In genomic region chr19:4278926-4279529, GRCh38 we compare ENCODE assay signal across 10 cellular contexts. TPM values are rescaled to one million over a fixed set of nuclear protein-coding genes. Genes with fewer than 3 reads are reported as not detected.
DNase-seq lines count a peak whose midpoint lies in the region; ATAC-seq, FAIRE-seq and TF ChIP-seq lines count a peak whose summit lies in the region.
"Had no signal": no experiment of that assay in that cellular context is flagged by ENCODE, and none has a peak within 500 bp of the region (broad histone marks: within the 10 kb centered on the region; RNA-seq: fewer than 3 reads in every experiment).

SHD (plus strand) TSS chr19:4279266; CDS start chr19:4280064, 798 bp downstream.

- intact Hi-C loops in kidney (cut with DNase I), result no loop called here

- H3K4me1 Mint-ChIP-seq in activated naive CD8-positive, alpha-beta T cell (ENCODE audit: low read depth), result peaks cover 7% of the 10 kb centered on the region
- peaks cover 5% of the 10 kb centered on the region for H3K4me1 Mint-ChIP-seq in activated naive CD8-positive, alpha-beta T cell treated with anti-CD3 and anti-CD28 coated beads, Interleukin-2, amount 50 U/mL, for 24 hours
- H3K4me1 Mint-ChIP-seq in chondrocyte (ENCODE audit: low read depth), result peaks cover 6% of the 10 kb centered on the region

- DNase-seq in activated naive CD8-positive, alpha-beta T cell treated with anti-CD3 and anti-CD28 coated beads, Interleukin-2, amount 50 U/mL, for 24 hours, result no peak
- DNase-seq in chondrocyte (ENCODE audit: low spot score), result no peak
- DNase-seq in mesendoderm, result peak; percentile 33
- no peak for DNase-seq in kidney
- DNase-seq: KG1 had no signal

- H3K18ac ChIP-seq in mesendoderm (ENCODE audit: low read length), result peak within 1 kb of the TSS; percentile 47

- TF ChIP-seq CTCF in chondrocyte (IDR thresholded peaks at IDR 0.05) (no peak), kidney (IDR thresholded peaks at IDR 0.05; ENCODE audit: borderline replicate concordance, extremely low read depth, insufficient read depth) (no peak)

- no peaks in the 10 kb centered on the region for H3K36me3 Mint-ChIP-seq in activated naive CD8-positive, alpha-beta T cell
- no peaks in the 10 kb centered on the region for H3K36me3 Mint-ChIP-seq in activated naive CD8-positive, alpha-beta T cell treated with anti-CD3 and anti-CD28 coated beads, Interleukin-2, amount 50 U/mL, for 24 hours (ENCODE audit: low read depth)
- no peaks in the 10 kb centered on the region for H3K36me3 Mint-ChIP-seq in chondrocyte (ENCODE audit: low read depth)

- H3K27ac ChIP-seq in mesendoderm (ENCODE audit: low read depth, low read length), result no peak within 1 kb of the TSS
- no peak within 1 kb of the TSS for H3K27ac ChIP-seq in thymus (ENCODE audit: low read depth)
- no peak within 1 kb of the TSS for H3K27ac ChIP-seq in kidney (ENCODE audit: low read depth in 2 of 2, low read length in 2 of 2)

- no peaks in the 10 kb centered on the region for H3K79me1 ChIP-seq in mesendoderm (ENCODE audit: low read length)

- H3K27me3 ChIP-seq in mesendoderm (ENCODE audit: insufficient read depth, low read length, poor library complexity) (peaks cover 8% of the 10 kb centered on the region), thymus (ENCODE audit: control insufficient read depth, insufficient read depth) (peaks cover 37% of the 10 kb centered on the region)

- H2AK5ac ChIP-seq in mesendoderm (ENCODE audit: low read length), result no peak within 1 kb of the TSS

- no peaks in the 10 kb centered on the region for H3K9me3 Mint-ChIP-seq in activated naive CD8-positive, alpha-beta T cell (ENCODE audit: low read depth)
- no peaks in the 10 kb centered on the region for H3K9me3 Mint-ChIP-seq in activated naive CD8-positive, alpha-beta T cell treated with anti-CD3 and anti-CD28 coated beads, Interleukin-2, amount 50 U/mL, for 24 hours
- no peaks in the 10 kb centered on the region for H3K9me3 Mint-ChIP-seq in chondrocyte (ENCODE audit: low read depth)

- no peak within 1 kb of the TSS for H4K8ac ChIP-seq in mesendoderm (ENCODE audit: low read depth, low read length)

- peak within 1 kb of the TSS; percentile 72 for H3K56ac ChIP-seq in mesendoderm (ENCODE audit: low read length)

- H3K36me3 ChIP-seq in mesendoderm (ENCODE audit: control insufficient read depth, insufficient read depth, low read length), result no peaks in the 10 kb centered on the region
- H3K36me3 ChIP-seq in thymus (ENCODE audit: control insufficient read depth, insufficient read depth), result no peaks in the 10 kb centered on the region
- no peaks in the 10 kb centered on the region for H3K36me3 ChIP-seq in kidney (ENCODE audit: control insufficient read depth in 1 of 2, insufficient read depth in 2 of 2, low read length in 2 of 2)

- no peak within 1 kb of the TSS for H3K23ac ChIP-seq in mesendoderm (ENCODE audit: low read length)

- peak within 1 kb of the TSS; percentile 45 for H3K9ac ChIP-seq in mesendoderm (ENCODE audit: low read length)
- H3K9ac ChIP-seq in kidney (ENCODE audit: low read length in 2 of 2), result no peak within 1 kb of the TSS

- ATAC-seq in activated naive CD8-positive, alpha-beta T cell treated with anti-CD3 and anti-CD28 coated beads, Interleukin-2, amount 50 U/mL, for 24 hours, result no peak
- ATAC-seq in HG03045 (IDR thresholded peaks at IDR 0.05; ENCODE audit: unreplicated experiment) (no peak), GM18870 (IDR thresholded peaks at IDR 0.05; ENCODE audit: unreplicated experiment) (no peak)

- no peak for FAIRE-seq in kidney (lab: Jason Lieb, UNC)

- no peak within 1 kb of the TSS for H3K4ac ChIP-seq in mesendoderm (ENCODE audit: low read depth, low read length)

- no peaks in the 10 kb centered on the region for H3K79me2 ChIP-seq in mesendoderm (ENCODE audit: control insufficient read depth, insufficient read depth, low read length)

- no peaks in the 10 kb centered on the region for H3K4me1 ChIP-seq in mesendoderm (ENCODE audit: control insufficient read depth, low read depth, low read length)
- H3K4me1 ChIP-seq in thymus (ENCODE audit: control insufficient read depth, insufficient read depth, low read length), result peaks cover 3% of the 10 kb centered on the region
- no peaks in the 10 kb centered on the region for H3K4me1 ChIP-seq in kidney (ENCODE audit: control insufficient read depth in 1 of 2, insufficient read depth in 1 of 2, low read depth in 1 of 2, low read length in 2 of 2)

- no peak within 1 kb of the TSS for H4K5ac ChIP-seq in mesendoderm (ENCODE audit: low read length)

- peak within 1 kb of the TSS; percentile 68 for H3K4me3 Mint-ChIP-seq in activated naive CD8-positive, alpha-beta T cell
- H3K4me3 Mint-ChIP-seq in activated naive CD8-positive, alpha-beta T cell treated with anti-CD3 and anti-CD28 coated beads, Interleukin-2, amount 50 U/mL, for 24 hours, result no peak within 1 kb of the TSS
- peak within 1 kb of the TSS; percentile 47 for H3K4me3 Mint-ChIP-seq in chondrocyte (ENCODE audit: unreplicated experiment)

- no peak within 1 kb of the TSS for H2BK120ac ChIP-seq in mesendoderm (ENCODE audit: low read depth, low read length)

- peaks cover 3% of the 10 kb centered on the region for H3K27me3 Mint-ChIP-seq in activated naive CD8-positive, alpha-beta T cell
- peaks cover 25% of the 10 kb centered on the region for H3K27me3 Mint-ChIP-seq in activated naive CD8-positive, alpha-beta T cell treated with anti-CD3 and anti-CD28 coated beads, Interleukin-2, amount 50 U/mL, for 24 hours
- peaks cover 26% of the 10 kb centered on the region for H3K27me3 Mint-ChIP-seq in chondrocyte (ENCODE audit: low read depth)

- peak within 1 kb of the TSS; percentile 64 for H3K4me2 ChIP-seq in mesendoderm (ENCODE audit: low read length)

- H3K9me3 ChIP-seq in thymus (ENCODE audit: control insufficient read depth), result peaks cover 1% of the 10 kb centered on the region
- no peaks in the 10 kb centered on the region for H3K9me3 ChIP-seq in kidney (ENCODE audit: control insufficient read depth in 1 of 2, low read length in 2 of 2)

- no peak within 1 kb of the TSS for H2BK5ac ChIP-seq in mesendoderm (ENCODE audit: low read length)

- H2BK15ac ChIP-seq in mesendoderm (replicated peaks; ENCODE audit: low read depth), result no peak within 1 kb of the TSS

- H3K4me3 ChIP-seq in mesendoderm (ENCODE audit: low read length) (peak within 1 kb of the TSS; percentile 24), thymus (ENCODE audit: low read length) (peak within 1 kb of the TSS; percentile 21), kidney (ENCODE audit: low read length in 2 of 2) (no peak within 1 kb of the TSS)

- no CpG with 5 or more reads among the region's 57 CpGs for WGBS in mesendoderm (ENCODE audit: extremely low coverage, insufficient coverage, low lambda C conversion rate)
- WGBS in thymus, result under 1% methylated on average over 56 of the region's 57 CpGs

- H3K27ac Mint-ChIP-seq in activated naive CD8-positive, alpha-beta T cell, result no peak within 1 kb of the TSS
- no peak within 1 kb of the TSS for H3K27ac Mint-ChIP-seq in activated naive CD8-positive, alpha-beta T cell treated with anti-CD3 and anti-CD28 coated beads, Interleukin-2, amount 50 U/mL, for 24 hours
- no peak within 1 kb of the TSS for H3K27ac Mint-ChIP-seq in chondrocyte (ENCODE audit: unreplicated experiment)

RNA-seq across cellular contexts. Expression of gene SHD, which starts in this region (rescaled TPM):
- total RNA-seq in chondrocyte, result not detected in 3 replicates
- 0.42 TPM for polyA plus RNA-seq in mesendoderm (2013, experiment 1 of 2)
- polyA plus RNA-seq in mesendoderm (2013, experiment 2 of 2), result 0.76 TPM
- 0.57 TPM for polyA plus RNA-seq in thymus
- not detected for total RNA-seq in kidney
- polyA plus RNA-seq in kidney (ENCODE audit: insufficient read depth, low read depth, low replicate concordance), result not detected
- total RNA-seq: activated CD8-positive, alpha-beta memory T cell treated with anti-CD3 and anti-CD28 coated beads for 36 hours had no signal

Comparison
In these comparisons a context has a peak if more than half of its experiments do, and no peak if none do; other contexts are left out.
1. H3K4me3 ChIP-seq: peak in mesendoderm (single experiment) and thymus (single experiment); none in kidney (0 of 2).